ENCODE assay signal across 26 cellular contexts in the genomic region with DNA sequence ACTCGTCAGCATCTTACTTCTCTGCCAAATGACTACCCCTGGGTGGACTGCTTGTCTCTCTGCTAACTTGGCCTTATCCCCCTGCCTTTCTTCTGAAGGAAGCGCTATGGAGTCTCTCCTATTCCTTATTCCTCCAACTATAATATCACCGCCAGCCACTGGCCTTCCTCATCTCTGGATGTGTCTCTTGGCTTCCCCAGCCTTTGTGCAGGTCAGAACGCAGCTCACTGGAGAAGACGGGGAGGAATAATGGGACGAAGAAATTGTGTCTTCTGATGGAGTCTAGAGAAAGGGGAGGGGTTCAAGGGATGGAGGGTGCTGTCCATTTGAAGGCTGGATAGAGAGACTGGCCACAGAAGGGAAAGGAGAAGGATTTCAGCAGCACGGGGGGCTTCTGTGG. TPM values are rescaled to one million over a fixed set of nuclear protein-coding genes. Genes with fewer than 3 reads are reported as not detected.
"Had no signal": no experiment of that assay in that cellular context is flagged by ENCODE, and none has a peak within 500 bp of the region (broad histone marks: within the 10 kb centered on the region; RNA-seq: fewer than 3 reads in every experiment).

No MANE protein-coding gene starts in this region.

- H3K9me3 Mint-ChIP-seq: activated CD4-positive, alpha-beta T cell treated with anti-CD3 and anti-CD28 coated beads, Interleukin-2, amount 10 ng/mL, durations not matched to agents 7 days and 5 days; activated CD8-positive, alpha-beta T cell treated with anti-CD3 and anti-CD28 coated beads for 36 hours; activated T-cell treated with anti-CD3 and anti-CD28 coated beads, Interleukin-2, amount 50 U/mL, for 4 hours; activated T-helper 2 cell treated with anti-CD3 and anti-CD28 coated beads, Interferon-gamma antibody, Interleukin-2, Interleukin-4, amounts not matched to agents 10 μg/mL and 5 μg/mL and 100 μg/mL, durations not matched to agents 14 hours and 24 hours and 36 hours; T-cell; T-helper 2 cell treated with Interferon-gamma antibody and Interleukin-4, amounts not matched to agents 5 μg/mL and 100 μg/mL, for 36 hours had no signal

- H3K4me3 Mint-ChIP-seq: activated CD4-positive, alpha-beta T cell treated with anti-CD3 and anti-CD28 coated beads, Interleukin-2, amount 10 ng/mL, durations not matched to agents 7 days and 5 days; activated CD8-positive, alpha-beta T cell treated with anti-CD3 and anti-CD28 coated beads for 36 hours; activated naive CD8-positive, alpha-beta T cell; activated T-cell treated with anti-CD3 and anti-CD28 coated beads, Interleukin-2, amount 50 U/mL, for 4 hours; T-cell; T-helper 2 cell treated with Interferon-gamma antibody and Interleukin-4, amounts not matched to agents 5 μg/mL and 100 μg/mL, for 36 hours had no signal

- H3K27me3 ChIP-seq: adrenal gland, breast epithelium, heart right ventricle, sigmoid colon had no signal

- H3K4me1 ChIP-seq: breast epithelium, lower lobe of right lung had no signal

- H3K27ac Mint-ChIP-seq: activated CD4-positive, alpha-beta T cell treated with anti-CD3 and anti-CD28 coated beads, Interleukin-2, amount 10 ng/mL, durations not matched to agents 7 days and 5 days; activated CD8-positive, alpha-beta T cell treated with anti-CD3 and anti-CD28 coated beads for 36 hours; activated naive CD8-positive, alpha-beta T cell; activated T-helper 2 cell treated with anti-CD3 and anti-CD28 coated beads, Interferon-gamma antibody, Interleukin-2, Interleukin-4, amounts not matched to agents 10 μg/mL and 5 μg/mL and 100 μg/mL, durations not matched to agents 14 hours and 24 hours and 36 hours; T-cell; T-helper 2 cell treated with Interferon-gamma antibody and Interleukin-4, amounts not matched to agents 5 μg/mL and 100 μg/mL, for 36 hours had no signal

- H3K4me1 Mint-ChIP-seq: activated CD4-positive, alpha-beta T cell treated with anti-CD3 and anti-CD28 coated beads, Interleukin-2, amount 10 ng/mL, durations not matched to agents 7 days and 5 days; T-cell had no signal

- H3K4me3 ChIP-seq: adrenal gland, breast epithelium, heart right ventricle, lower lobe of right lung, mucosa of descending colon, sigmoid colon, thoracic aorta had no signal

- H3K27me3 Mint-ChIP-seq: activated CD4-positive, alpha-beta T cell treated with anti-CD3 and anti-CD28 coated beads, Interleukin-2, amount 10 ng/mL, durations not matched to agents 7 days and 5 days; activated CD8-positive, alpha-beta T cell treated with anti-CD3 and anti-CD28 coated beads for 36 hours; activated naive CD8-positive, alpha-beta T cell; T-cell had no signal

- H3K36me3 ChIP-seq: adrenal gland, breast epithelium, heart right ventricle, lower lobe of right lung, sigmoid colon, WERI-Rb-1 had no signal

- DNase-seq: activated CD4-positive, alpha-beta T cell treated with anti-CD3 and anti-CD28 coated beads, Interleukin-2, amount 10 ng/mL, durations not matched to agents 7 days and 5 days; activated CD4-positive, CD25-positive, alpha-beta regulatory T cell treated with anti-CD3 and anti-CD28 coated beads, Interleukin-2, amount 50 U/mL, for 72 hours; activated CD8-positive, alpha-beta T cell treated with anti-CD3 and anti-CD28 coated beads for 36 hours; activated naive CD4-positive, alpha-beta T cell; activated T-cell treated with anti-CD3 and anti-CD28 coated beads, Interleukin-2, amount 50 U/mL, for 4 hours; lower lobe of right lung; mesendoderm; mucosa of descending colon; occipital lobe; posterior cingulate gyrus; stimulated activated CD4-positive, alpha-beta T cell treated with anti-CD3 and anti-CD28 coated beads, Interleukin-2, amount 100 ng/mL, for 48 hours; stimulated activated naive CD4-positive, alpha-beta T cell; WERI-Rb-1 had no signal

- H3K9me3 ChIP-seq: adrenal gland, breast epithelium, heart right ventricle, lower lobe of right lung, mucosa of descending colon, sigmoid colon, thoracic aorta had no signal

- H3K27ac ChIP-seq: epithelial cell of prostate, lower lobe of right lung, thoracic aorta, WERI-Rb-1 had no signal

- H3K36me3 Mint-ChIP-seq: activated naive CD8-positive, alpha-beta T cell; T-cell had no signal

- FAIRE-seq: keratinocyte, TTC549 had no signal

- ATAC-seq: activated CD8-positive, alpha-beta T cell treated with anti-CD3 and anti-CD28 coated beads for 36 hours; activated T-cell treated with anti-CD3 and anti-CD28 coated beads, Interleukin-2, amount 50 U/mL, for 4 hours; lower lobe of right lung; T-cell had no signal

RNA-seq across cellular contexts. Expression of gene ITGA11, which starts 16.9 kb away (rescaled TPM):
- polyA plus RNA-seq: keratinocyte, neural cell had no signal
